25 cellular contexts compared by ENCODE assay signal in genomic region chr21:46266946-46267345, GRCh38.
"Had no signal": no experiment of that assay in that cellular context is flagged by ENCODE, and none has a peak within 500 bp of the region (broad histone marks: within the 10 kb centered on the region; RNA-seq: fewer than 3 reads in every experiment).

No MANE protein-coding gene starts in this region.

- H3K4me3 ChIP-seq: Peyer's patch had no signal

- DNase-seq: activated B cell treated with CpG ODN at 0.5 μM for 24 hours; activated CD4-positive, alpha-beta memory T cell treated with anti-CD3 and anti-CD28 coated beads, Interleukin-2, amount 10 ng/mL, durations not matched to agents 7 days and 5 days; activated CD4-positive, alpha-beta T cell treated with anti-CD3 and anti-CD28 coated beads for 1 hour; activated CD4-positive, alpha-beta T cell treated with anti-CD3 and anti-CD28 coated beads, Interleukin-2, amount 10 ng/mL, durations not matched to agents 7 days and 5 days; activated CD8-positive, alpha-beta memory T cell treated with anti-CD3 and anti-CD28 coated beads, Interleukin-2, amount 50 U/mL, for 48 hours; activated T-cell treated with anti-CD3 and anti-CD28 coated beads, Interleukin-2, amount 50 U/mL, for 1 hour; amygdala; IMR-90; KG1; NCI-H1092; NCI-H1417; NCI-H1694; NCI-H2029; NCI-H2107; NCI-H2171 treated with DMSO at 0.1 percent for 48 hours; NCI-H345; NCI-H510A; NCI-H526 treated with DMSO at 0.1 percent for 48 hours; NK-92 treated with Interleukin-12 subunit alpha and Interleukin-12 subunit beta, amount 100 ng/mL, for 24 hours; Peyer's patch; SHP77; T-helper 17 cell; T-helper 9 cell had no signal

- H3K27ac Mint-ChIP-seq: activated B cell treated with CpG ODN at 0.5 μM for 24 hours; activated CD4-positive, alpha-beta memory T cell treated with anti-CD3 and anti-CD28 coated beads, Interleukin-2, amount 10 ng/mL, durations not matched to agents 7 days and 5 days; activated CD4-positive, alpha-beta T cell treated with anti-CD3 and anti-CD28 coated beads, Interleukin-2, amount 10 ng/mL, durations not matched to agents 7 days and 5 days; activated naive CD4-positive, alpha-beta T cell treated with anti-CD3 and anti-CD28 coated beads, Interleukin-2, amount 50 U/mL, for 24 hours; brain; T-helper 17 cell had no signal

- ATAC-seq: T-helper 17 cell had no signal

- H3K27me3 Mint-ChIP-seq: activated B cell treated with CpG ODN at 0.5 μM for 24 hours; activated CD4-positive, alpha-beta memory T cell treated with anti-CD3 and anti-CD28 coated beads, Interleukin-2, amount 10 ng/mL, durations not matched to agents 7 days and 5 days; activated CD4-positive, alpha-beta T cell treated with anti-CD3 and anti-CD28 coated beads, Interleukin-2, amount 10 ng/mL, durations not matched to agents 7 days and 5 days; activated naive CD4-positive, alpha-beta T cell treated with anti-CD3 and anti-CD28 coated beads, Interleukin-2, amount 50 U/mL, for 24 hours; T-helper 17 cell had no signal

- H3K4me3 Mint-ChIP-seq: activated B cell treated with CpG ODN at 0.5 μM for 24 hours; activated CD4-positive, alpha-beta memory T cell treated with anti-CD3 and anti-CD28 coated beads, Interleukin-2, amount 10 ng/mL, durations not matched to agents 7 days and 5 days; activated CD4-positive, alpha-beta T cell treated with anti-CD3 and anti-CD28 coated beads, Interleukin-2, amount 10 ng/mL, durations not matched to agents 7 days and 5 days; activated naive CD4-positive, alpha-beta T cell treated with anti-CD3 and anti-CD28 coated beads, Interleukin-2, amount 50 U/mL, for 24 hours; brain; T-helper 17 cell had no signal

- H3K9me3 ChIP-seq: Peyer's patch had no signal

- H3K9me3 Mint-ChIP-seq: activated B cell treated with CpG ODN at 0.5 μM for 24 hours; activated CD4-positive, alpha-beta memory T cell treated with anti-CD3 and anti-CD28 coated beads, Interleukin-2, amount 10 ng/mL, durations not matched to agents 7 days and 5 days; activated CD4-positive, alpha-beta T cell treated with anti-CD3 and anti-CD28 coated beads, Interleukin-2, amount 10 ng/mL, durations not matched to agents 7 days and 5 days; activated naive CD4-positive, alpha-beta T cell treated with anti-CD3 and anti-CD28 coated beads, Interleukin-2, amount 50 U/mL, for 24 hours; brain had no signal

- H3K4me1 ChIP-seq: Peyer's patch had no signal

- H3K27me3 ChIP-seq: Peyer's patch had no signal

- H3K27ac ChIP-seq: Peyer's patch had no signal

- H3K4me1 Mint-ChIP-seq: activated B cell treated with CpG ODN at 0.5 μM for 24 hours; activated CD4-positive, alpha-beta memory T cell treated with anti-CD3 and anti-CD28 coated beads, Interleukin-2, amount 10 ng/mL, durations not matched to agents 7 days and 5 days; activated CD4-positive, alpha-beta T cell treated with anti-CD3 and anti-CD28 coated beads, Interleukin-2, amount 10 ng/mL, durations not matched to agents 7 days and 5 days; activated naive CD4-positive, alpha-beta T cell treated with anti-CD3 and anti-CD28 coated beads, Interleukin-2, amount 50 U/mL, for 24 hours; brain; T-helper 17 cell had no signal
